ENCODE assay signal across 11 cellular contexts in genomic region chr5:168874713-168875380, GRCh38.
A peak's percentile ranks its signal among the peaks of the same experiment; 100 is the strongest.
DNase-seq lines count a peak whose midpoint lies in the region; ATAC-seq, FAIRE-seq and TF ChIP-seq lines count a peak whose summit lies in the region.
"Had no signal": no experiment of that assay in that cellular context is flagged by ENCODE, and none has a peak within 500 bp of the region (broad histone marks: within the 10 kb centered on the region; RNA-seq: fewer than 3 reads in every experiment).

No MANE protein-coding gene starts in this region.

- POLR2A ChIA-PET in activated CD4-positive, alpha-beta memory T cell treated with anti-CD3 and anti-CD28 coated beads for 36 hours (lab: Charles Lee) = no interaction called here

- H3K27me3 ChIP-seq in iPS DF 6.9 (ENCODE audit: control insufficient read depth, insufficient read depth, low read length) (no peaks in the 10 kb centered on the region), aorta (ENCODE audit: control insufficient read depth in 1 of 2, insufficient read depth in 2 of 2, low read length in 1 of 2) (no peaks in the 10 kb centered on the region)

- CTCF ChIA-PET in activated CD4-positive, alpha-beta memory T cell treated with anti-CD3 and anti-CD28 coated beads for 36 hours (lab: Charles Lee) = interaction anchor here (0.6 kb wide), 1 partner anchor 195 kb away, joined by 3 read pairs; no protein-coding TSS in a partner anchor

- intact Hi-C loops in aorta (cut with DNase I) = no loop called here
- intact Hi-C loops in activated CD4-positive, alpha-beta memory T cell treated with anti-CD3 and anti-CD28 coated beads for 36 hours (cut with micrococcal nuclease) = no loop called here

- FAIRE-seq in H54 (lab: Jason Lieb, UNC) = no peak
- FAIRE-seq in frontal cortex (lab: Jason Lieb, UNC) = no peak

- H3K36me3 ChIP-seq in iPS DF 6.9 (ENCODE audit: control insufficient read depth, insufficient read depth, low read length) (no peaks in the 10 kb centered on the region), aorta (ENCODE audit: control insufficient read depth in 1 of 2, insufficient read depth in 2 of 2, low read length in 1 of 2) (no peaks in the 10 kb centered on the region)

- H3K27ac ChIP-seq in iPS DF 6.9 (ENCODE audit: low read length) (no peak overlapping the region), aorta (ENCODE audit: low read depth in 1 of 2, low read length in 2 of 2) (no peak overlapping the region)

- H3K4me1 Mint-ChIP-seq in activated CD4-positive, alpha-beta memory T cell treated with anti-CD3 and anti-CD28 coated beads for 36 hours (ENCODE audit: low read depth) = no peaks in the 10 kb centered on the region

- H3K4me3 Mint-ChIP-seq in activated CD4-positive, alpha-beta memory T cell treated with anti-CD3 and anti-CD28 coated beads for 36 hours = no peak overlapping the region

- peaks cover 12% of the 10 kb centered on the region for H3K27me3 Mint-ChIP-seq in activated CD4-positive, alpha-beta memory T cell treated with anti-CD3 and anti-CD28 coated beads for 36 hours

- no peaks in the 10 kb centered on the region for H3K36me3 Mint-ChIP-seq in activated CD4-positive, alpha-beta memory T cell treated with anti-CD3 and anti-CD28 coated beads for 36 hours
- H3K36me3 Mint-ChIP-seq: activated naive CD4-positive, alpha-beta T cell treated with anti-CD3 and anti-CD28 coated beads, Interleukin-2, amount 50 U/mL, for 72 hours had no signal

- H3K4me1 ChIP-seq in iPS DF 6.9 (ENCODE audit: control insufficient read depth, insufficient read depth, low read length) (no peaks in the 10 kb centered on the region; the same call in 1 of the 2 replicates), aorta (ENCODE audit: control insufficient read depth in 1 of 2, insufficient read depth in 2 of 2, low read length in 2 of 2) (no peaks in the 10 kb centered on the region)

- no peak overlapping the region for H3K4me3 ChIP-seq in iPS DF 6.9 (ENCODE audit: low read length)
- no peak overlapping the region for H3K4me3 ChIP-seq in aorta (ENCODE audit: low read length in 2 of 2)

- no peak for TF ChIP-seq POLR2A in H54 (IDR thresholded peaks at IDR 0.05; ENCODE audit: low read depth, low read length)

- H3K9me3 Mint-ChIP-seq in activated CD4-positive, alpha-beta memory T cell treated with anti-CD3 and anti-CD28 coated beads for 36 hours = no peaks in the 10 kb centered on the region
- H3K9me3 Mint-ChIP-seq: activated naive CD4-positive, alpha-beta T cell treated with anti-CD3 and anti-CD28 coated beads, Interleukin-2, amount 50 U/mL, for 72 hours had no signal

- H3K9me3 ChIP-seq in iPS DF 6.9 (ENCODE audit: control insufficient read depth, insufficient read depth, low read length) (no peaks in the 10 kb centered on the region), aorta (ENCODE audit: control insufficient read depth, low read length) (no peaks in the 10 kb centered on the region)

- no peak for ATAC-seq in aorta (ENCODE audit: low FRiP score)
- ATAC-seq: activated naive CD4-positive, alpha-beta T cell treated with anti-CD3 and anti-CD28 coated beads, Interleukin-2, amount 50 U/mL, for 72 hours had no signal

- DNase-seq in AG08396 (ENCODE audit: low spot score) (peak; percentile 13), H54 (ENCODE audit: insufficient read length, low spot score) (peak; percentile 38), SK-N-DZ (ENCODE audit: low spot score) (peak; percentile 65), iPS DF 6.9 (ENCODE audit: low read depth, low spot score) (peak; percentile 31), frontal cortex (ENCODE audit: low spot score in 2 of 2) (no peak), SKM-1 (lab: John Stamatoyannopoulos, UW; ENCODE audit: unreplicated experiment) (no peak), aorta (no peak)
- DNase-seq in activated CD4-positive, alpha-beta memory T cell treated with anti-CD3 and anti-CD28 coated beads for 36 hours = no peak
- DNase-seq: activated CD4-positive, alpha-beta T cell treated with anti-CD3 and anti-CD28 coated beads for 48 hours; DMS153 had no signal

- H3K27ac Mint-ChIP-seq in activated CD4-positive, alpha-beta memory T cell treated with anti-CD3 and anti-CD28 coated beads for 36 hours = no peak overlapping the region
- H3K27ac Mint-ChIP-seq: activated naive CD4-positive, alpha-beta T cell treated with anti-CD3 and anti-CD28 coated beads, Interleukin-2, amount 50 U/mL, for 72 hours had no signal

- 100% methylated on average over 1 of the region's 6 CpGs for WGBS in iPS DF 6.9 (ENCODE audit: insufficient coverage, insufficient read length)
- WGBS in aorta, 2 donors = 73 to 76% methylated on average over 6 of the region's 6 CpGs

Comparison
In these comparisons a context has a peak if more than half of its experiments do, and no peak if none do; other contexts are left out.
1. DNase-seq: peak in AG08396 (single experiment), H54 (single experiment), SK-N-DZ (single experiment) and iPS DF 6.9 (single experiment); none in frontal cortex (0 of 2), SKM-1 (single experiment), aorta (0 of 2) and activated CD4-positive, alpha-beta memory T cell treated with anti-CD3 and anti-CD28 coated beads for 36 hours (single experiment).